Comparison of ENCODE assay signal across 8 cellular contexts in genomic region chr18:44733069-44733753, GRCh38. TPM values are rescaled to one million over a fixed set of nuclear protein-coding genes. Genes with fewer than 3 reads are reported as not detected.
DNase-seq lines count a peak whose midpoint lies in the region; ATAC-seq and TF ChIP-seq lines count a peak whose summit lies in the region.

No MANE protein-coding gene starts in this region.

- no TSS peak for BruUV-seq in A673 (replicated peaks; lab: Mats Ljungman, UMichigan)

- no peak overlapping the region for H3K4me3 ChIP-seq in A673 (ENCODE audit: low read depth, low read length, poor library complexity, severe bottlenecking)
- H3K4me3 ChIP-seq in lower lobe of right lung, result no peak overlapping the region
- H3K4me3 ChIP-seq in uterus, result no peak overlapping the region

- no peaks in the 10 kb centered on the region for H3K36me3 ChIP-seq in A673 (ENCODE audit: insufficient read depth, low read length, poor library complexity, severe bottlenecking)
- no peaks in the 10 kb centered on the region for H3K36me3 ChIP-seq in lower lobe of right lung
- H3K36me3 ChIP-seq in uterus, result no peaks in the 10 kb centered on the region

- H3K9me3 ChIP-seq in A673 (ENCODE audit: low read depth, low read length, poor library complexity, severe bottlenecking) (no peaks in the 10 kb centered on the region), lower lobe of right lung (no peaks in the 10 kb centered on the region), uterus (no peaks in the 10 kb centered on the region)

- intact Hi-C loops in A673 (cut with micrococcal nuclease; ENCODE audit: unreplicated experiment), result no loop called here
- intact Hi-C loops in lower lobe of right lung (cut with DNase I), result no loop called here
- intact Hi-C loops in uterus (cut with DNase I; ENCODE audit: low total_unique reads), result no loop called here

- H3K27ac ChIP-seq in A673 (ENCODE audit: low read depth, low read length, poor library complexity, severe bottlenecking) (no peak overlapping the region), lower lobe of right lung (no peak overlapping the region), uterus (peak overlapping the region; percentile 3 to 21)

- TF ChIP-seq CTCF in A673 (conservative IDR thresholded peaks at IDR 0.05; ENCODE audit: low read depth, low read length), result no peak
- TF ChIP-seq CTCF in lower lobe of right lung (IDR thresholded peaks at IDR 0.05), result no peak
- no peak for TF ChIP-seq CTCF in uterus (IDR thresholded peaks at IDR 0.05)

- POLR2A ChIA-PET in A673 (lab: Charles Lee; ENCODE audit: low non-redundant PET), result no interaction called here

- CTCF ChIA-PET in A673 (lab: Charles Lee), result no interaction called here

- ATAC-seq in lower lobe of right lung, result peak; percentile 41 to 51

- DNase-seq in A673 (ENCODE audit: low spot score) (peak; percentile 13), HS-5 (ENCODE audit: low read depth) (peak; percentile 67), lower lobe of right lung (no peak), uterus (peak in 1 of 2 donors; percentile 49), D341Med (ENCODE audit: low spot score) (no peak)
- peak; percentile 58 to 60 for DNase-seq in activated T-cell treated with anti-CD3 and anti-CD28 coated beads, Interleukin-2, amount 50 U/mL, for 48 hours
- DNase-seq in activated CD4-positive, CD25-positive, alpha-beta regulatory T cell (lab: John Stamatoyannopoulos, UW), result no peak
- no peak for DNase-seq in stimulated activated naive CD4-positive, alpha-beta T cell treated with Interleukin-2 at 50 U/mL for 16 hours (lab: John Stamatoyannopoulos, UW)

- H3K27me3 ChIP-seq in A673 (replicated peaks; ENCODE audit: insufficient read depth, low read depth, low read length, poor library complexity), result no peaks in the 10 kb centered on the region
- no peaks in the 10 kb centered on the region for H3K27me3 ChIP-seq in lower lobe of right lung (ENCODE audit: low read depth)
- H3K27me3 ChIP-seq in uterus, result no peaks in the 10 kb centered on the region

- no peak for TF ChIP-seq POLR2A in uterus (IDR thresholded peaks at IDR 0.05)

- peaks cover 6% of the 10 kb centered on the region for H3K4me1 ChIP-seq in A673 (ENCODE audit: insufficient read depth, low read length, poor library complexity, severe bottlenecking)
- H3K4me1 ChIP-seq in lower lobe of right lung, result peaks cover 32% of the 10 kb centered on the region
- no peaks in the 10 kb centered on the region for H3K4me1 ChIP-seq in uterus

RNA-seq across cellular contexts. Expression of gene SETBP1, which starts 52.5 kb away (rescaled TPM):
- 14.0 and 16.2 TPM in 2 replicates for total RNA-seq in A673 (2021)
- total RNA-seq in lower lobe of right lung, result 25.8 TPM
- total RNA-seq in uterus, result 10 to 100 TPM; 16.8 to 74.0 (median 36.9) TPM

Comparison
In these comparisons a context has a peak if more than half of its experiments do, and no peak if none do; other contexts are left out.
1. DNase-seq: peak in A673 (single experiment), HS-5 (single experiment) and activated T-cell treated with anti-CD3 and anti-CD28 coated beads, Interleukin-2, amount 50 U/mL, for 48 hours (2 of 2); none in lower lobe of right lung (single experiment), activated CD4-positive, CD25-positive, alpha-beta regulatory T cell (0 of 4), D341Med (single experiment) and stimulated activated naive CD4-positive, alpha-beta T cell treated with Interleukin-2 at 50 U/mL for 16 hours (single experiment).
2. H3K27ac ChIP-seq: peak in uterus (2 of 2); none in A673 (single experiment) and lower lobe of right lung (single experiment).